1 cellular context compared by ENCODE assay signal in the genomic region with DNA sequence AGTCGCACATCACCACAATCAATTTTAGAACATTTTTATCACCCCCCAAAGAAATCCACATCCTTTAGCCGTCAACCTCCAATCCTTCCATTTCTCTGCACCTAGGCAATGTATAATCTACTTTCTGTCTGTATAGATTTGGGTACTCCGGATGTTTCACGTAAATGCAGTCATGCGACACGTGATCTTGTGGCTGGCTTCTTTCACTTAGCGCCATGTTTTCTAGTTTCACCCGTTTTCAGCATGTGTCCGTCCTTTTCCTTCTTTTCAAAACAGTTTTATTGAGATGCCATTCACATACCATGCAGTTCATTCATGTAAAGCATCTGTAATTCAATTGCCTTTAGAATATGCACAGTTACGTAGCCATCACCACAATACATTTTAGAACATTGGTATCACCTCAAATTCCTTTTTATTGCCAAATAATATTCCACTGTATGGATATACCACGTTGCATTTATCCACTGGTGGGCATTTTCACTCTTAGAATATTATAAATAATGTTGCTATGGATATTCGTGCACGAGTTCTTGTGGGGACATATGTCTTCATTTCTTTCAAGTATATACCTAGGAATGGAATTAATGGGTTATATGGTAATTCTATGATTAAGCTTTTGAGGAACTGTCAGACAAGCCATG.
A peak's percentile ranks its signal among the peaks of the same experiment; 100 is the strongest.
TF ChIP-seq lines count a peak whose summit lies in the region.

No MANE protein-coding gene starts in this region.

TF ChIP-seq in K562, 482 proteins besides CTCF, POLR2A, EP300 and RAD21 (continued from another document):
- TF ChIP-seq, protein P1, sequence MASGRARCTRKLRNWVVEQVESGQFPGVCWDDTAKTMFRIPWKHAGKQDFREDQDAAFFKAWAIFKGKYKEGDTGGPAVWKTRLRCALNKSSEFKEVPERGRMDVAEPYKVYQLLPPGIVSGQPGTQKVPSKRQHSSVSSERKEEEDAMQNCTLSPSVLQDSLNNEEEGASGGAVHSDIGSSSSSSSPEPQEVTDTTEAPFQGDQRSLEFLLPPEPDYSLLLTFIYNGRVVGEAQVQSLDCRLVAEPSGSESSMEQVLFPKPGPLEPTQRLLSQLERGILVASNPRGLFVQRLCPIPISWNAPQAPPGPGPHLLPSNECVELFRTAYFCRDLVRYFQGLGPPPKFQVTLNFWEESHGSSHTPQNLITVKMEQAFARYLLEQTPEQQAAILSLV (tag; IDR thresholded peaks at IDR 0.05) = peak; percentile 50; the same call in 1 of the 2 replicates
- TF ChIP-seq, protein P2, sequence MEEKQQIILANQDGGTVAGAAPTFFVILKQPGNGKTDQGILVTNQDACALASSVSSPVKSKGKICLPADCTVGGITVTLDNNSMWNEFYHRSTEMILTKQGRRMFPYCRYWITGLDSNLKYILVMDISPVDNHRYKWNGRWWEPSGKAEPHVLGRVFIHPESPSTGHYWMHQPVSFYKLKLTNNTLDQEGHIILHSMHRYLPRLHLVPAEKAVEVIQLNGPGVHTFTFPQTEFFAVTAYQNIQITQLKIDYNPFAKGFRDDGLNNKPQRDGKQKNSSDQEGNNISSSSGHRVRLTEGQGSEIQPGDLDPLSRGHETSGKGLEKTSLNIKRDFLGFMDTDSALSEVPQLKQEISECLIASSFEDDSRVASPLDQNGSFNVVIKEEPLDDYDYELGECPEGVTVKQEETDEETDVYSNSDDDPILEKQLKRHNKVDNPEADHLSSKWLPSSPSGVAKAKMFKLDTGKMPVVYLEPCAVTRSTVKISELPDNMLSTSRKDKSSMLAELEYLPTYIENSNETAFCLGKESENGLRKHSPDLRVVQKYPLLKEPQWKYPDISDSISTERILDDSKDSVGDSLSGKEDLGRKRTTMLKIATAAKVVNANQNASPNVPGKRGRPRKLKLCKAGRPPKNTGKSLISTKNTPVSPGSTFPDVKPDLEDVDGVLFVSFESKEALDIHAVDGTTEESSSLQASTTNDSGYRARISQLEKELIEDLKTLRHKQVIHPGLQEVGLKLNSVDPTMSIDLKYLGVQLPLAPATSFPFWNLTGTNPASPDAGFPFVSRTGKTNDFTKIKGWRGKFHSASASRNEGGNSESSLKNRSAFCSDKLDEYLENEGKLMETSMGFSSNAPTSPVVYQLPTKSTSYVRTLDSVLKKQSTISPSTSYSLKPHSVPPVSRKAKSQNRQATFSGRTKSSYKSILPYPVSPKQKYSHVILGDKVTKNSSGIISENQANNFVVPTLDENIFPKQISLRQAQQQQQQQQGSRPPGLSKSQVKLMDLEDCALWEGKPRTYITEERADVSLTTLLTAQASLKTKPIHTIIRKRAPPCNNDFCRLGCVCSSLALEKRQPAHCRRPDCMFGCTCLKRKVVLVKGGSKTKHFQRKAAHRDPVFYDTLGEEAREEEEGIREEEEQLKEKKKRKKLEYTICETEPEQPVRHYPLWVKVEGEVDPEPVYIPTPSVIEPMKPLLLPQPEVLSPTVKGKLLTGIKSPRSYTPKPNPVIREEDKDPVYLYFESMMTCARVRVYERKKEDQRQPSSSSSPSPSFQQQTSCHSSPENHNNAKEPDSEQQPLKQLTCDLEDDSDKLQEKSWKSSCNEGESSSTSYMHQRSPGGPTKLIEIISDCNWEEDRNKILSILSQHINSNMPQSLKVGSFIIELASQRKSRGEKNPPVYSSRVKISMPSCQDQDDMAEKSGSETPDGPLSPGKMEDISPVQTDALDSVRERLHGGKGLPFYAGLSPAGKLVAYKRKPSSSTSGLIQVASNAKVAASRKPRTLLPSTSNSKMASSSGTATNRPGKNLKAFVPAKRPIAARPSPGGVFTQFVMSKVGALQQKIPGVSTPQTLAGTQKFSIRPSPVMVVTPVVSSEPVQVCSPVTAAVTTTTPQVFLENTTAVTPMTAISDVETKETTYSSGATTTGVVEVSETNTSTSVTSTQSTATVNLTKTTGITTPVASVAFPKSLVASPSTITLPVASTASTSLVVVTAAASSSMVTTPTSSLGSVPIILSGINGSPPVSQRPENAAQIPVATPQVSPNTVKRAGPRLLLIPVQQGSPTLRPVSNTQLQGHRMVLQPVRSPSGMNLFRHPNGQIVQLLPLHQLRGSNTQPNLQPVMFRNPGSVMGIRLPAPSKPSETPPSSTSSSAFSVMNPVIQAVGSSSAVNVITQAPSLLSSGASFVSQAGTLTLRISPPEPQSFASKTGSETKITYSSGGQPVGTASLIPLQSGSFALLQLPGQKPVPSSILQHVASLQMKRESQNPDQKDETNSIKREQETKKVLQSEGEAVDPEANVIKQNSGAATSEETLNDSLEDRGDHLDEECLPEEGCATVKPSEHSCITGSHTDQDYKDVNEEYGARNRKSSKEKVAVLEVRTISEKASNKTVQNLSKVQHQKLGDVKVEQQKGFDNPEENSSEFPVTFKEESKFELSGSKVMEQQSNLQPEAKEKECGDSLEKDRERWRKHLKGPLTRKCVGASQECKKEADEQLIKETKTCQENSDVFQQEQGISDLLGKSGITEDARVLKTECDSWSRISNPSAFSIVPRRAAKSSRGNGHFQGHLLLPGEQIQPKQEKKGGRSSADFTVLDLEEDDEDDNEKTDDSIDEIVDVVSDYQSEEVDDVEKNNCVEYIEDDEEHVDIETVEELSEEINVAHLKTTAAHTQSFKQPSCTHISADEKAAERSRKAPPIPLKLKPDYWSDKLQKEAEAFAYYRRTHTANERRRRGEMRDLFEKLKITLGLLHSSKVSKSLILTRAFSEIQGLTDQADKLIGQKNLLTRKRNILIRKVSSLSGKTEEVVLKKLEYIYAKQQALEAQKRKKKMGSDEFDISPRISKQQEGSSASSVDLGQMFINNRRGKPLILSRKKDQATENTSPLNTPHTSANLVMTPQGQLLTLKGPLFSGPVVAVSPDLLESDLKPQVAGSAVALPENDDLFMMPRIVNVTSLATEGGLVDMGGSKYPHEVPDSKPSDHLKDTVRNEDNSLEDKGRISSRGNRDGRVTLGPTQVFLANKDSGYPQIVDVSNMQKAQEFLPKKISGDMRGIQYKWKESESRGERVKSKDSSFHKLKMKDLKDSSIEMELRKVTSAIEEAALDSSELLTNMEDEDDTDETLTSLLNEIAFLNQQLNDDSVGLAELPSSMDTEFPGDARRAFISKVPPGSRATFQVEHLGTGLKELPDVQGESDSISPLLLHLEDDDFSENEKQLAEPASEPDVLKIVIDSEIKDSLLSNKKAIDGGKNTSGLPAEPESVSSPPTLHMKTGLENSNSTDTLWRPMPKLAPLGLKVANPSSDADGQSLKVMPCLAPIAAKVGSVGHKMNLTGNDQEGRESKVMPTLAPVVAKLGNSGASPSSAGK (IDR thresholded peaks at IDR 0.05) = peak; percentile 34; the same call in 1 of the 2 replicates
- 0 out of 3 replicates have a peak, but pooled peaks of 1 of the 2 experiments have one; percentile 26 for TF ChIP-seq CBX3 (IDR thresholded peaks at IDR 0.05; ENCODE audit: borderline replicate concordance in 1 of 2, low read length in 2 of 2)
